Comparison of ENCODE assay signal across 10 cellular contexts in the genomic region with DNA sequence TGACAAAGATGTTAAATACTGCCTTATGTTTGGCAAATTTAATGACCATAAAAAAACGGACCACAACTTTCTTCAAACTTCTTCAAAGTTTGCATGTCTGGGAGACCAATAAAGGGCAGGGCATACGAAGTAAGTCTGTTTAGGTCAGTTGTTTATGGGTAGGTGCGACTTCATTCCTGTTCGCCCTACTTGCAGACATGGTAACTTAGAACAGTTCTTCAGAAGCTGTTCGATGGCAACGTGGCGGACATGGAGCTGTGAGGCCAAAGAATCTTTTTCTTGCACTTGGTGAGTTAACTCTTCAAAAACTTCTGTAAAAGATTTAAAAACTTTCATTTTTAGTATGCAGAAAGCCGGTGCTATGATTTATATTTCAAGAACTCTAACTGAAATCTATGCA. TPM values are rescaled to one million over a fixed set of nuclear protein-coding genes. Genes with fewer than 3 reads are reported as not detected.
DNase-seq lines count a peak whose midpoint lies in the region; ATAC-seq lines count a peak whose summit lies in the region.
"Had no signal": no experiment of that assay in that cellular context is flagged by ENCODE, and none has a peak within 500 bp of the region (broad histone marks: within the 10 kb centered on the region; RNA-seq: fewer than 3 reads in every experiment).

No MANE protein-coding gene starts in this region.

- H3K4me3 Mint-ChIP-seq in activated naive CD8-positive, alpha-beta T cell, result peak overlapping the region; percentile 83

- peak overlapping the region; percentile 90 for H3K27ac Mint-ChIP-seq in activated naive CD8-positive, alpha-beta T cell

- H3K27me3 Mint-ChIP-seq in activated naive CD8-positive, alpha-beta T cell, result no peaks in the 10 kb centered on the region

- H3K9me3 Mint-ChIP-seq in activated naive CD8-positive, alpha-beta T cell (ENCODE audit: low read depth), result no peaks in the 10 kb centered on the region

- intact Hi-C loops in sciatic nerve (cut with DNase I), result no loop called here

- peaks cover 77% of the 10 kb centered on the region for H3K4me1 Mint-ChIP-seq in activated naive CD8-positive, alpha-beta T cell (ENCODE audit: low read depth)

- DNase-seq in sciatic nerve (ENCODE audit: low spot score), result no peak
- no peak for DNase-seq in NCI-H1417 treated with DMSO at 0.1 percent for 48 hours (lab: John Stamatoyannopoulos, UW)
- no peak for DNase-seq in NCI-H1436 treated with DMSO at 0.1 percent for 48 hours (lab: John Stamatoyannopoulos, UW)
- DNase-seq in activated CD4-positive, alpha-beta T cell treated with anti-CD3 and anti-CD28 coated beads for 48 hours, result no peak
- DNase-seq: cortex of kidney, left ventricle myocardium superior had no signal

- ATAC-seq in GM18867 (IDR thresholded peaks at IDR 0.05; ENCODE audit: unreplicated experiment), result peak; percentile 24
- ATAC-seq in HG02759 (IDR thresholded peaks at IDR 0.05; ENCODE audit: unreplicated experiment), result peak; percentile 1
- ATAC-seq in sciatic nerve, result peak; percentile 36
- no peak for ATAC-seq in GM18517 (IDR thresholded peaks at IDR 0.05; ENCODE audit: unreplicated experiment)

- H3K36me3 Mint-ChIP-seq in activated naive CD8-positive, alpha-beta T cell, result peaks cover 18% of the 10 kb centered on the region

RNA-seq across cellular contexts. Expression of a gene that starts 25.9 kb away (rescaled TPM):
- total RNA-seq in sciatic nerve, result 24.4 TPM
